8 cellular contexts compared by ENCODE assay signal in the genomic region with DNA sequence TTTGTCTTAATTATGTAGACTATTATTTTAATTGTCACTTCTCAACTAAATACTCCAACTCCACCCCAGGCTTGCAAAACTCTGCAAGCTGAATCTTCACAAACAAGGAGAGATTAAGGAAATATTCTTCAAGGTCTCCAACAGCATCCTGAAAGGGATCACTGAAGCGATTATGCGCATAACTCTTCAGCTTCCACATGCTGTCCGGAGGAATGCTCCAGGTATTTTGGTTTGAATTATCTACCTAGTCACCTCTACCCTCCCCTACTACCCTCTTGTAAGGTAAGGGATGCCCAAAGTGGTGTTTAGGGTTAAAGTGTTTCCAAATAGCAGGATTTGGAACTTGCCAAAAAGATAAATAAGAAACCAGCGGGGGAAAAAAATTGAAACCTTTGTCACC. TPM values are rescaled to one million over a fixed set of nuclear protein-coding genes. Genes with fewer than 3 reads are reported as not detected.
A peak's percentile ranks its signal among the peaks of the same experiment; 100 is the strongest.
DNase-seq lines count a peak whose midpoint lies in the region; ATAC-seq and FAIRE-seq lines count a peak whose summit lies in the region.

No MANE protein-coding gene starts in this region.

- POLR2A ChIA-PET in activated CD4-positive, alpha-beta T cell treated with anti-CD3 and anti-CD28 coated beads for 36 hours (lab: Charles Lee): no interaction called here
- POLR2A ChIA-PET in activated CD4-positive, alpha-beta memory T cell treated with anti-CD3 and anti-CD28 coated beads for 36 hours (lab: Charles Lee): no interaction called here

- no peak for FAIRE-seq in urothelium cell line (lab: Jason Lieb, UNC)

- no peak overlapping the region for H3K27ac Mint-ChIP-seq in activated CD4-positive, alpha-beta T cell treated with anti-CD3 and anti-CD28 coated beads for 36 hours
- H3K27ac Mint-ChIP-seq in activated CD4-positive, alpha-beta memory T cell treated with anti-CD3 and anti-CD28 coated beads for 36 hours: no peak overlapping the region

- peak overlapping the region; percentile 70; the same call in 1 of the 2 replicates for H3K9ac ChIP-seq in iPS-20b (ENCODE audit: low read depth, low read length)

- no peaks in the 10 kb centered on the region for H3K9me3 ChIP-seq in iPS-20b (ENCODE audit: insufficient read depth, low read depth, low read length)

- H3K9me3 Mint-ChIP-seq in activated CD4-positive, alpha-beta T cell treated with anti-CD3 and anti-CD28 coated beads for 36 hours (ENCODE audit: low read depth): no peaks in the 10 kb centered on the region
- H3K9me3 Mint-ChIP-seq in activated CD4-positive, alpha-beta memory T cell treated with anti-CD3 and anti-CD28 coated beads for 36 hours: no peaks in the 10 kb centered on the region

- CTCF ChIA-PET in activated CD4-positive, alpha-beta T cell treated with anti-CD3 and anti-CD28 coated beads for 36 hours (lab: Charles Lee): interaction anchor here (0.8 kb wide), 2 partner anchors 9 to 11 kb away, joined by 3 to 4 read pairs; no protein-coding TSS in a partner anchor
- CTCF ChIA-PET in activated CD4-positive, alpha-beta memory T cell treated with anti-CD3 and anti-CD28 coated beads for 36 hours (lab: Charles Lee): no interaction called here

- no peak overlapping the region for H3K27ac ChIP-seq in iPS-20b (ENCODE audit: low read length)
- H3K27ac ChIP-seq in substantia nigra (ENCODE audit: low read depth, low read length, poor library complexity, severe bottlenecking): peak overlapping the region; percentile 96

- H3K36me3 ChIP-seq in iPS-20b (ENCODE audit: insufficient read depth, low read depth, low read length): peaks cover 26% of the 10 kb centered on the region

- H3K27me3 ChIP-seq in iPS-20b (ENCODE audit: insufficient read depth, low read length): peaks cover 7% of the 10 kb centered on the region; the same call in 1 of the 2 replicates

- peak overlapping the region; percentile 73 for H3K4me3 Mint-ChIP-seq in activated CD4-positive, alpha-beta T cell treated with anti-CD3 and anti-CD28 coated beads for 36 hours
- peak overlapping the region; percentile 66 for H3K4me3 Mint-ChIP-seq in activated CD4-positive, alpha-beta memory T cell treated with anti-CD3 and anti-CD28 coated beads for 36 hours

- peak overlapping the region; percentile 96 for H3K4me3 ChIP-seq in iPS-20b (ENCODE audit: low read length)

- no peak for DNase-seq in activated CD4-positive, alpha-beta T cell treated with anti-CD3 and anti-CD28 coated beads for 36 hours
- no peak for DNase-seq in activated CD4-positive, alpha-beta T cell treated with anti-CD3 and anti-CD28 coated beads, Interleukin-2, amount 50 U/mL, for 48 hours
- no peak for DNase-seq in activated CD4-positive, alpha-beta memory T cell treated with anti-CD3 and anti-CD28 coated beads for 36 hours
- DNase-seq in substantia nigra (lab: John Stamatoyannopoulos, UW) (no peak), DMS53 (lab: John Stamatoyannopoulos, UW) (no peak), AML-193 (lab: John Stamatoyannopoulos, UW) (no peak), urothelium cell line (ENCODE audit: low spot score) (no peak)

- H3K4me1 ChIP-seq in iPS-20b (ENCODE audit: insufficient read depth, low read length): peaks cover 25% of the 10 kb centered on the region

- peaks cover 2% of the 10 kb centered on the region for H3K36me3 Mint-ChIP-seq in activated CD4-positive, alpha-beta T cell treated with anti-CD3 and anti-CD28 coated beads for 36 hours (ENCODE audit: low read depth)
- H3K36me3 Mint-ChIP-seq in activated CD4-positive, alpha-beta memory T cell treated with anti-CD3 and anti-CD28 coated beads for 36 hours: no peaks in the 10 kb centered on the region

- peaks cover 16% of the 10 kb centered on the region for H3K27me3 Mint-ChIP-seq in activated CD4-positive, alpha-beta T cell treated with anti-CD3 and anti-CD28 coated beads for 36 hours
- H3K27me3 Mint-ChIP-seq in activated CD4-positive, alpha-beta memory T cell treated with anti-CD3 and anti-CD28 coated beads for 36 hours: peaks cover 24% of the 10 kb centered on the region

- intact Hi-C loops in activated CD4-positive, alpha-beta T cell treated with anti-CD3 and anti-CD28 coated beads for 36 hours (cut with DNase I, micrococcal nuclease): loop anchor here (5.0 to 10.0 kb wide), 3 partner anchors 78 to 1338 kb away; no protein-coding TSS in a partner anchor
- intact Hi-C loops in activated CD4-positive, alpha-beta memory T cell treated with anti-CD3 and anti-CD28 coated beads for 36 hours (cut with micrococcal nuclease): loop anchor here (5.0 to 10.0 kb wide), 2 partner anchors 778 to 1340 kb away; a partner anchor contains a TSS

- H3K4me1 Mint-ChIP-seq in activated CD4-positive, alpha-beta T cell treated with anti-CD3 and anti-CD28 coated beads for 36 hours: peaks cover 38% of the 10 kb centered on the region
- peaks cover 31% of the 10 kb centered on the region for H3K4me1 Mint-ChIP-seq in activated CD4-positive, alpha-beta memory T cell treated with anti-CD3 and anti-CD28 coated beads for 36 hours (ENCODE audit: low read depth)

- no peak for ATAC-seq in activated CD4-positive, alpha-beta T cell treated with anti-CD3 and anti-CD28 coated beads for 36 hours

RNA-seq across cellular contexts. Expression of a gene that starts 11.7 kb away (rescaled TPM):
- 1 to 10 TPM; 4.4 to 5.6 TPM for total RNA-seq in activated CD4-positive, alpha-beta T cell treated with anti-CD3 and anti-CD28 coated beads for 36 hours
- 1 to 10 TPM; 3.9 to 6.3 TPM for total RNA-seq in activated CD4-positive, alpha-beta memory T cell treated with anti-CD3 and anti-CD28 coated beads for 36 hours
